ENCODE assay signal across 22 cellular contexts in genomic region chr17:78123258-78123929, GRCh38. TPM values are rescaled to one million over a fixed set of nuclear protein-coding genes. Genes with fewer than 3 reads are reported as not detected.
DNase-seq lines count a peak whose midpoint lies in the region; ATAC-seq and TF ChIP-seq lines count a peak whose summit lies in the region.
"Had no signal": no experiment of that assay in that cellular context is flagged by ENCODE, and none has a peak within 500 bp of the region (broad histone marks: within the 10 kb centered on the region; RNA-seq: fewer than 3 reads in every experiment).

No MANE protein-coding gene starts in this region.

- H3K4me3 Mint-ChIP-seq in stimulated activated naive CD8-positive, alpha-beta T cell treated with anti-CD3 and anti-CD28 coated beads, Interleukin-15, Interleukin-2, amounts not matched to agents 100 ng/mL and 50 ng/mL, for 24 hours: peak overlapping the region; percentile 57
- peak overlapping the region; percentile 88 for H3K4me3 Mint-ChIP-seq in activated CD8-positive, alpha-beta T cell treated with anti-CD3 and anti-CD28 coated beads, Interleukin-2, amount 10 ng/mL, durations not matched to agents 7 days and 5 days
- H3K4me3 Mint-ChIP-seq in naive B cell: peak overlapping the region; percentile 61 to 98 (median 76)

- CTCF ChIA-PET in activated CD8-positive, alpha-beta T cell treated with anti-CD3 and anti-CD28 coated beads, Interleukin-2, amount 10 ng/mL, durations not matched to agents 7 days and 5 days (lab: Charles Lee): interaction anchor here (2.8 to 11.1 kb wide), 2 partner anchors 7 to 13 kb away, joined by 10 to 133 read pairs; partner anchors contain the start of gene TMC8

- H3K4me1 ChIP-seq in tibial artery: peaks cover 0 to 41% (median 33%) of the 10 kb centered on the region in 4 donors

- peaks cover 27% of the 10 kb centered on the region for H3K36me3 Mint-ChIP-seq in stimulated activated naive CD8-positive, alpha-beta T cell treated with anti-CD3 and anti-CD28 coated beads, Interleukin-15, Interleukin-2, amounts not matched to agents 100 ng/mL and 50 ng/mL, for 24 hours (ENCODE audit: low read depth)
- H3K36me3 Mint-ChIP-seq in activated CD8-positive, alpha-beta T cell treated with anti-CD3 and anti-CD28 coated beads, Interleukin-2, amount 10 ng/mL, durations not matched to agents 7 days and 5 days (ENCODE audit: low read depth): peaks cover 78% of the 10 kb centered on the region
- H3K36me3 Mint-ChIP-seq in naive B cell: peaks cover 0 to 15% of the 10 kb centered on the region in 2 donors

- no peak overlapping the region for H3K27ac ChIP-seq in tibial artery
- H3K27ac ChIP-seq: cardiac muscle cell, GM23248, left ventricle myocardium inferior, right atrium auricular region had no signal

- peaks cover 0 to 61% of the 10 kb centered on the region in 2 donors for H3K27me3 ChIP-seq in tibial artery
- H3K27me3 ChIP-seq: cardiac muscle cell, right atrium auricular region had no signal

- no peak for TF ChIP-seq CTCF in tibial artery (IDR thresholded peaks at IDR 0.05)

- H3K27ac Mint-ChIP-seq in stimulated activated naive CD8-positive, alpha-beta T cell treated with anti-CD3 and anti-CD28 coated beads, Interleukin-15, Interleukin-2, amounts not matched to agents 100 ng/mL and 50 ng/mL, for 24 hours: peak overlapping the region; percentile 52
- H3K27ac Mint-ChIP-seq in activated CD8-positive, alpha-beta T cell treated with anti-CD3 and anti-CD28 coated beads, Interleukin-2, amount 10 ng/mL, durations not matched to agents 7 days and 5 days: peak overlapping the region; percentile 95
- H3K27ac Mint-ChIP-seq in naive B cell: peak overlapping the region; percentile 64 to 97 (median 88)

- peaks cover 0 to 46% (median 4%) of the 10 kb centered on the region in 3 donors for H3K36me3 ChIP-seq in tibial artery

- ATAC-seq in stimulated activated naive CD8-positive, alpha-beta T cell treated with anti-CD3 and anti-CD28 coated beads, Interleukin-15, Interleukin-2, amounts not matched to agents 100 U/mL and 50 U/mL, for 24 hours: no peak
- no peak for ATAC-seq in activated CD8-positive, alpha-beta T cell treated with anti-CD3 and anti-CD28 coated beads, Interleukin-2, amount 10 ng/mL, durations not matched to agents 7 days and 5 days
- no peak for ATAC-seq in naive B cell (ENCODE audit: low read depth in 2 of 2)
- ATAC-seq in Right ventricle myocardium superior (ENCODE audit: poor library complexity): no peak
- ATAC-seq: Right ventricle myocardium inferior had no signal

- POLR2A ChIA-PET in activated CD8-positive, alpha-beta T cell treated with anti-CD3 and anti-CD28 coated beads, Interleukin-2, amount 10 ng/mL, durations not matched to agents 7 days and 5 days (lab: Charles Lee): interaction anchor here (1.4 to 13.9 kb wide), 4 partner anchors 8 to 46 kb away, joined by 4 to 182 read pairs (median 44); partner anchors contain the start of gene TMC8

- no peaks in the 10 kb centered on the region for H3K27me3 Mint-ChIP-seq in stimulated activated naive CD8-positive, alpha-beta T cell treated with anti-CD3 and anti-CD28 coated beads, Interleukin-15, Interleukin-2, amounts not matched to agents 100 ng/mL and 50 ng/mL, for 24 hours
- H3K27me3 Mint-ChIP-seq in activated CD8-positive, alpha-beta T cell treated with anti-CD3 and anti-CD28 coated beads, Interleukin-2, amount 10 ng/mL, durations not matched to agents 7 days and 5 days (ENCODE audit: low read depth): no peaks in the 10 kb centered on the region
- no peaks in the 10 kb centered on the region for H3K27me3 Mint-ChIP-seq in naive B cell

- no peak for DNase-seq in stimulated activated naive CD8-positive, alpha-beta T cell treated with anti-CD3 and anti-CD28 coated beads, Interleukin-15, Interleukin-2, amounts not matched to agents 100 U/mL and 50 U/mL, for 24 hours
- no peak for DNase-seq in activated CD8-positive, alpha-beta T cell treated with anti-CD3 and anti-CD28 coated beads, Interleukin-2, amount 10 ng/mL, durations not matched to agents 7 days and 5 days
- DNase-seq in naive B cell (no peak), Right ventricle myocardium superior (no peak), DMS79 (lab: John Stamatoyannopoulos, UW) (no peak), tibial artery (no peak), amygdala (lab: John Stamatoyannopoulos, UW) (no peak)
- DNase-seq: activated naive CD4-positive, alpha-beta T cell treated with anti-CD3 and anti-CD28 coated beads, Interleukin-2, amount 50 U/mL, for 16 hours; DMS153; GM23248; left ventricle myocardium inferior; NCI-H1092; NK-92 treated with Interleukin-12 subunit alpha and Interleukin-12 subunit beta, amount 100 ng/mL, for 24 hours; stimulated activated CD4-positive, alpha-beta T cell treated with anti-CD3 and anti-CD28 coated beads, Interleukin-1b, Interleukin-23, amount 100 ng/mL, for 48 hours; T-helper 9 cell; trophoblast cell had no signal

- H3K9me3 ChIP-seq in tibial artery: no peaks in the 10 kb centered on the region
- H3K9me3 ChIP-seq: left ventricle myocardium inferior, right atrium auricular region had no signal

- peaks cover 70% of the 10 kb centered on the region for H3K4me1 Mint-ChIP-seq in stimulated activated naive CD8-positive, alpha-beta T cell treated with anti-CD3 and anti-CD28 coated beads, Interleukin-15, Interleukin-2, amounts not matched to agents 100 ng/mL and 50 ng/mL, for 24 hours (ENCODE audit: low read depth)
- H3K4me1 Mint-ChIP-seq in activated CD8-positive, alpha-beta T cell treated with anti-CD3 and anti-CD28 coated beads, Interleukin-2, amount 10 ng/mL, durations not matched to agents 7 days and 5 days (ENCODE audit: low read depth): peaks cover 67% of the 10 kb centered on the region
- peaks cover 43 to 75% (median 49%) of the 10 kb centered on the region in 3 donors for H3K4me1 Mint-ChIP-seq in naive B cell

- no peaks in the 10 kb centered on the region for H3K9me3 Mint-ChIP-seq in stimulated activated naive CD8-positive, alpha-beta T cell treated with anti-CD3 and anti-CD28 coated beads, Interleukin-15, Interleukin-2, amounts not matched to agents 100 ng/mL and 50 ng/mL, for 24 hours
- H3K9me3 Mint-ChIP-seq in activated CD8-positive, alpha-beta T cell treated with anti-CD3 and anti-CD28 coated beads, Interleukin-2, amount 10 ng/mL, durations not matched to agents 7 days and 5 days (ENCODE audit: insufficient read depth): no peaks in the 10 kb centered on the region
- no peaks in the 10 kb centered on the region for H3K9me3 Mint-ChIP-seq in naive B cell

- intact Hi-C loops in Right ventricle myocardium superior (cut with DNase I) (no loop called here), tibial artery (cut with DNase I; ENCODE audit: low total_unique reads) (no loop called here)

- H3K4me3 ChIP-seq in tibial artery: no peak overlapping the region
- H3K4me3 ChIP-seq: cardiac muscle cell, GM23248, left ventricle myocardium inferior, right atrium auricular region had no signal

RNA-seq across cellular contexts. Expression of gene TMC6, which starts 5.2 kb away (rescaled TPM):
- total RNA-seq in activated CD8-positive, alpha-beta T cell treated with anti-CD3 and anti-CD28 coated beads, Interleukin-2, amount 10 ng/mL, durations not matched to agents 7 days and 5 days: 100 to 1,000 TPM; 407 to 476 TPM
- polyA plus RNA-seq in naive B cell (ENCODE audit: low read depth in 6 of 6): 100 to 1,000 TPM in 5 of 6 donors, 10 to 100 TPM in 1; 84.9 to 170 (median 141) TPM
- 57.2 TPM for total RNA-seq in Right ventricle myocardium superior
- total RNA-seq: GM23248 had no signal
- polyA plus RNA-seq: GM23248 had no signal

RNA-seq across cellular contexts. Expression of gene TMC8, which starts 7.2 kb away (rescaled TPM):
- 100 to 1,000 TPM; 258 to 278 TPM for total RNA-seq in activated CD8-positive, alpha-beta T cell treated with anti-CD3 and anti-CD28 coated beads, Interleukin-2, amount 10 ng/mL, durations not matched to agents 7 days and 5 days
- 100 to 1,000 TPM in 1 of 6 donors, 10 to 100 TPM in 5; 26.2 to 103 (median 55.2) TPM for polyA plus RNA-seq in naive B cell (ENCODE audit: low read depth in 6 of 6)
- total RNA-seq in Right ventricle myocardium superior: 1.6 TPM
- total RNA-seq: fibroblast of villous mesenchyme, GM23248 had no signal
- polyA plus RNA-seq: GM23248 had no signal

RNA-seq across cellular contexts. Expression of gene C17orf99, which starts 22.8 kb away (rescaled TPM):
- total RNA-seq in activated CD8-positive, alpha-beta T cell treated with anti-CD3 and anti-CD28 coated beads, Interleukin-2, amount 10 ng/mL, durations not matched to agents 7 days and 5 days: not detected
- under 1 TPM in 1 of 6 donors, not detected in 5; 0.42 TPM for polyA plus RNA-seq in naive B cell (ENCODE audit: low read depth in 6 of 6)
- total RNA-seq in Right ventricle myocardium superior: not detected
- total RNA-seq: cardiac muscle cell, fibroblast of villous mesenchyme, GM23248, left ventricle myocardium inferior, right atrium auricular region, Right ventricle myocardium inferior had no signal
- polyA plus RNA-seq: cardiac muscle cell, GM23248, neural cell had no signal

RNA-seq across cellular contexts. Expression of gene SYNGR2, which starts 45.0 kb away (rescaled TPM):
- 10 to 100 TPM; 41.1 to 44.3 TPM for total RNA-seq in activated CD8-positive, alpha-beta T cell treated with anti-CD3 and anti-CD28 coated beads, Interleukin-2, amount 10 ng/mL, durations not matched to agents 7 days and 5 days
- 100 to 1,000 TPM; 490 to 908 (median 562) TPM for polyA plus RNA-seq in naive B cell (ENCODE audit: low read depth in 6 of 6)
- total RNA-seq in Right ventricle myocardium superior: 99.8 TPM

Comparison
In these comparisons a context has a peak if more than half of its experiments do, and no peak if none do; other contexts are left out.
1. RNA of gene TMC8, which starts 7.2 kb away (total RNA-seq): 258 to 278 TPM in activated CD8-positive, alpha-beta T cell treated with anti-CD3 and anti-CD28 coated beads, Interleukin-2, amount 10 ng/mL, durations not matched to agents 7 days and 5 days; 1.6 TPM in Right ventricle myocardium superior (single experiment); every median in the first group is over 100 times any median in the second.
2. Peak in every context shown above with its lines, with median percentiles within 50 percentile points of each other: H3K27ac Mint-ChIP-seq and H3K4me3 Mint-ChIP-seq.